In genomic region chr3:23316924-23317323, GRCh38 we compare ENCODE assay signal across 27 cellular contexts.
"Had no signal": no experiment of that assay in that cellular context is flagged by ENCODE, and none has a peak within 500 bp of the region (broad histone marks: within the 10 kb centered on the region; RNA-seq: fewer than 3 reads in every experiment).

No MANE protein-coding gene starts in this region.

- ATAC-seq: naive thymus-derived CD8-positive, alpha-beta T cell; natural killer cell treated with Interleukin-12 subunit alpha and Interleukin-12 subunit beta and Interleukin-15 and Interleukin-18, amount 100 ng/mL, for 72 hours; psoas muscle; stimulated activated memory B cell treated with anti-CD40 and anti-IgM and Interleukin-4, amounts not matched to agents 10 μg/mL and 1 μg/mL and 100 μg/mL, for 72 hours; stimulated activated naive CD8-positive, alpha-beta T cell treated with anti-CD3 and anti-CD28 coated beads, Interleukin-15, amount 100 ng/mL, for 72 hours; stimulated activated naive CD8-positive, alpha-beta T cell treated with anti-CD3 and anti-CD28 coated beads, Interleukin-15, Interleukin-2, amounts not matched to agents 100 U/mL and 50 U/mL, for 24 hours had no signal

- DNase-seq: naive B cell; naive thymus-derived CD8-positive, alpha-beta T cell; nephron progenitor cell; occipital lobe; ovary; psoas muscle; right lobe of liver; sigmoid colon; spleen; stimulated activated CD4-positive, alpha-beta T cell treated with anti-CD3 and anti-CD28 coated beads, Interleukin-12 subunit alpha, Interleukin-12 subunit beta, amount 100 ng/mL, for 4 hours; stimulated activated CD4-positive, alpha-beta T cell treated with anti-CD3 and anti-CD28 coated beads, Interleukin-1b, Interleukin-23, amount 100 ng/mL, for 48 hours; stimulated activated CD4-positive, alpha-beta T cell treated with anti-CD3 and anti-CD28 coated beads, Interleukin-4, amount 100 ng/mL, for 1 hour; stimulated activated CD4-positive, alpha-beta T cell treated with anti-CD3 and anti-CD28 coated beads, Interleukin-4, amount 100 ng/mL, for 4 hours; stimulated activated CD8-positive, alpha-beta memory T cell treated with anti-CD3 and anti-CD28 coated beads, Interleukin-4, amount 100 ng/mL, for 48 hours; stimulated activated naive CD4-positive, alpha-beta T cell; stimulated activated naive CD8-positive, alpha-beta T cell treated with anti-CD3 and anti-CD28 coated beads, Interleukin-15, amount 100 ng/mL, for 72 hours; stimulated activated naive CD8-positive, alpha-beta T cell treated with anti-CD3 and anti-CD28 coated beads, Interleukin-15, Interleukin-2, amounts not matched to agents 100 U/mL and 50 U/mL, for 24 hours; testis; tibial artery; transverse colon had no signal

- H3K27ac ChIP-seq: ovary, parathyroid adenoma, psoas muscle, right lobe of liver, sigmoid colon, skin epidermis, spleen, suprapubic skin, testis, tibial artery, transverse colon, vagina had no signal

- H3K4me3 ChIP-seq: ovary, psoas muscle, right lobe of liver, sigmoid colon, skin epidermis, smooth muscle cell, spleen, suprapubic skin, testis, tibial artery, transverse colon, vagina had no signal

- H3K27me3 ChIP-seq: ovary, right lobe of liver, sigmoid colon, spleen, suprapubic skin, testis, tibial artery, transverse colon, vagina had no signal

- H3K36me3 ChIP-seq: ovary, right lobe of liver, sigmoid colon, spleen, suprapubic skin, tibial artery, transverse colon, vagina had no signal

- H3K9me3 ChIP-seq: ovary, psoas muscle, right lobe of liver, sigmoid colon, suprapubic skin, testis, tibial artery, transverse colon, vagina had no signal

- H3K4me2 ChIP-seq: smooth muscle cell had no signal

- H3K9ac ChIP-seq: parathyroid adenoma had no signal

- H2AFZ ChIP-seq: parathyroid adenoma had no signal

- H3K4me1 ChIP-seq: parathyroid adenoma, right lobe of liver, spleen, suprapubic skin, testis, transverse colon had no signal
